In genomic region chr20:50182336-50182735, GRCh38 we compare ENCODE assay signal across 4 cellular contexts.
"Had no signal": no experiment of that assay in that cellular context is flagged by ENCODE, and none has a peak within 500 bp of the region (broad histone marks: within the 10 kb centered on the region; RNA-seq: fewer than 3 reads in every experiment).

No MANE protein-coding gene starts in this region.

- H3K9me3 Mint-ChIP-seq: GM23338, H9 had no signal

- H3K4me3 ChIP-seq: GM23338 had no signal

- H3K4me3 Mint-ChIP-seq: GM23338, H9 had no signal

- DNase-seq: H9, HCEC 1CT, IMR-90 had no signal

- H3K27ac Mint-ChIP-seq: GM23338, H9 had no signal
